Comparison of ENCODE assay signal across 28 cellular contexts in the genomic region with DNA sequence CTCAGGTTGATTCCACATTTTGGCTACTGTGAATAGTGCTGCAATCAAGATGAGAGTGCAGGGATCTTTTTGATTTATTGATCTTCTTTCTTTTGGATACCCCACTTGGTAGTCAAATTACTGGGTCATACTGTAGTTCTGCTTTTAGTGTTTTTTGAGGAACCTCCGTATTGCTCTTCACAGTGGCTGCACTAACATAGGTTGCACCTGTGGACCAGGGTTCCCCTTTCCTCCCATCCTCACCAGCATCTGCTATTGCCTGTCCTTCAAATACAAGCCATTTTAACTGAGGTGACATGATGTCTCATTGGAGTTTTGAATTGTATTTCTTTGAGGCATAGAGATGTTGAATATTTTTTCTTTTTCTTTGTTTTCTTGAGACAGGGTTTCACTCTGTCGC.
"Had no signal": no experiment of that assay in that cellular context is flagged by ENCODE, and none has a peak within 500 bp of the region (broad histone marks: within the 10 kb centered on the region; RNA-seq: fewer than 3 reads in every experiment).

No MANE protein-coding gene starts in this region.

- H2AFZ ChIP-seq: neural progenitor cell, parathyroid adenoma had no signal

- H3K9ac ChIP-seq: neural progenitor cell, parathyroid adenoma had no signal

- H3K4me1 Mint-ChIP-seq: naive thymus-derived CD4-positive, alpha-beta T cell; natural killer cell; nephron; stimulated activated effector memory CD8-positive, alpha-beta T cell treated with anti-CD3 and anti-CD28 coated beads, Interleukin-12 subunit alpha, Interleukin-12 subunit beta, amount 100 ng/mL, for 72 hours had no signal

- H3K9me3 ChIP-seq: ovary, psoas muscle, right lobe of liver, sigmoid colon, thoracic aorta, thyroid gland, upper lobe of left lung, uterus had no signal

- DNase-seq: naive thymus-derived CD4-positive, alpha-beta T cell; natural killer cell; occipital lobe; ovary; posterior cingulate gyrus; psoas muscle; right cardiac atrium; right lobe of liver; sigmoid colon; small intestine; stimulated activated CD4-positive, alpha-beta T cell treated with anti-CD3 and anti-CD28 coated beads, Interleukin-15, amount 100 ng/mL, for 24 hours; stimulated activated CD4-positive, alpha-beta T cell treated with anti-CD3 and anti-CD28 coated beads, Interleukin-2, amount 100 ng/mL, for 24 hours; stimulated activated CD4-positive, alpha-beta T cell treated with anti-CD3 and anti-CD28 coated beads, Interleukin-2, amount 100 ng/mL, for 48 hours; stimulated activated CD4-positive, alpha-beta T cell treated with anti-CD3 and anti-CD28 coated beads, Interleukin-4, amount 100 ng/mL, for 24 hours; stimulated activated naive CD4-positive, alpha-beta T cell treated with Interleukin-2 at 50 U/mL for 16 hours; stomach; thyroid gland; trophoblast cell; upper lobe of left lung; uterus had no signal

- H3K4me2 ChIP-seq: neural progenitor cell had no signal

- H3K27me3 ChIP-seq: neural progenitor cell, ovary, right lobe of liver, sigmoid colon, thyroid gland, tibial nerve, upper lobe of left lung, uterus had no signal

- H3K27ac Mint-ChIP-seq: naive thymus-derived CD4-positive, alpha-beta T cell; natural killer cell; nephron; neural progenitor cell; progenitor cell of endocrine pancreas; stimulated activated effector memory CD8-positive, alpha-beta T cell treated with anti-CD3 and anti-CD28 coated beads, Interleukin-12 subunit alpha, Interleukin-12 subunit beta, amount 100 ng/mL, for 72 hours; stimulated activated naive CD8-positive, alpha-beta T cell treated with anti-CD3 and anti-CD28 coated beads, Interleukin-15, Interleukin-2, amounts not matched to agents 100 ng/mL and 50 ng/mL, for 24 hours had no signal

- H3K36me3 ChIP-seq: neural progenitor cell, ovary, right lobe of liver, sigmoid colon, stomach, thoracic aorta, thyroid gland, tibial nerve, upper lobe of left lung, uterus had no signal

- H3K4me3 ChIP-seq: neural progenitor cell, ovary, psoas muscle, right lobe of liver, sigmoid colon, stomach, thoracic aorta, thyroid gland, tibial nerve, upper lobe of left lung, uterus had no signal

- H3K9me3 Mint-ChIP-seq: nephron, neural progenitor cell had no signal

- FAIRE-seq: small intestine had no signal

- H3K4me3 Mint-ChIP-seq: naive thymus-derived CD4-positive, alpha-beta T cell; natural killer cell; nephron; neural progenitor cell; stimulated activated effector memory CD8-positive, alpha-beta T cell treated with anti-CD3 and anti-CD28 coated beads, Interleukin-12 subunit alpha, Interleukin-12 subunit beta, amount 100 ng/mL, for 72 hours; stimulated activated naive CD8-positive, alpha-beta T cell treated with anti-CD3 and anti-CD28 coated beads, Interleukin-15, Interleukin-2, amounts not matched to agents 100 ng/mL and 50 ng/mL, for 24 hours had no signal

- H3K79me2 ChIP-seq: parathyroid adenoma had no signal

- H3K27ac ChIP-seq: neural progenitor cell, ovary, parathyroid adenoma, psoas muscle, right lobe of liver, sigmoid colon, stomach, thoracic aorta, thyroid gland, tibial nerve, upper lobe of left lung, uterus had no signal

- H3K4me1 ChIP-seq: neural progenitor cell, psoas muscle, right lobe of liver, sigmoid colon, stomach, thyroid gland, tibial nerve, upper lobe of left lung, uterus had no signal

- ATAC-seq: naive thymus-derived CD4-positive, alpha-beta T cell; natural killer cell; psoas muscle; right cardiac atrium; right lobe of liver; stimulated activated effector memory CD8-positive, alpha-beta T cell treated with anti-CD3 and anti-CD28 coated beads, Interleukin-12 subunit alpha, Interleukin-12 subunit beta, amount 100 ng/mL, for 72 hours had no signal

- H3K36me3 Mint-ChIP-seq: naive thymus-derived CD4-positive, alpha-beta T cell; natural killer cell; neural progenitor cell; stimulated activated effector memory CD8-positive, alpha-beta T cell treated with anti-CD3 and anti-CD28 coated beads, Interleukin-12 subunit alpha, Interleukin-12 subunit beta, amount 100 ng/mL, for 72 hours had no signal

- H3K27me3 Mint-ChIP-seq: stimulated activated naive CD8-positive, alpha-beta T cell treated with anti-CD3 and anti-CD28 coated beads, Interleukin-15, Interleukin-2, amounts not matched to agents 100 ng/mL and 50 ng/mL, for 24 hours had no signal
